In the genomic region with DNA sequence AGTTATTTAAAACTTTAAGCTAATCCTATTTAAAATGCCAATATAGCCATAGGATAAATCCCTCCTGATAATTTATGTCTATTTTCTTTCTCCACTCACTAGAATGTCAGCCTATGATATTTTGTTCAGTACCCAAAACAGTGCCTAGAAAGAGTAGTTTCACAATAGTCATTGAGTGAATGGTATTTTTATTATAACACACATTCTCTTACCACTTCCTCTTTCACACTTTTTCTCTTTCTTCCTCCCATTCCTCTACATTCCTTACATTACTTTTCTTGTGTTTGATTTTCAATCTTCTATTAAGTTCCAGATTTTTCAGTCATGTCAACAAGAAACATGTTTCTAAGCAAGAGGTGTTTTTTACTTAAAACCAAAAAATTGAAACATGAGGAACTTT, we compare ENCODE assay signal across 24 cellular contexts.
"Had no signal": no experiment of that assay in that cellular context is flagged by ENCODE, and none has a peak within 500 bp of the region (broad histone marks: within the 10 kb centered on the region; RNA-seq: fewer than 3 reads in every experiment).

No MANE protein-coding gene starts in this region.

- ATAC-seq: activated CD4-positive, alpha-beta T cell treated with anti-CD3 and anti-CD28 coated beads for 36 hours; activated T-cell treated with anti-CD3 and anti-CD28 coated beads, Interleukin-2, amount 50 U/mL, for 4 hours; effector memory CD8-positive, alpha-beta T cell; gastrocnemius medialis; left colon; stimulated activated naive B cell treated with anti-CD40 and anti-IgM and Interleukin-4, amounts not matched to agents 10 μg/mL and 1 μg/mL and 100 μg/mL, for 72 hours had no signal

- H3K36me3 ChIP-seq: esophagus muscularis mucosa, gastrocnemius medialis, neutrophil, ovary, prostate gland, vagina had no signal

- H3K36me3 Mint-ChIP-seq: activated naive CD8-positive, alpha-beta T cell; stimulated activated naive B cell treated with anti-CD40 and anti-IgM and Interleukin-4, amounts not matched to agents 10 μg/mL and 1 μg/mL and 100 μg/mL, for 72 hours had no signal

- H3K4me1 ChIP-seq: prostate gland, testis, vagina had no signal

- H3K27me3 Mint-ChIP-seq: activated naive CD8-positive, alpha-beta T cell had no signal

- H3K27ac ChIP-seq: esophagus muscularis mucosa, gastrocnemius medialis, neutrophil, ovary, prostate gland, testis, vagina had no signal

- DNase-seq: activated B cell treated with CpG ODN at 0.5 μM for 24 hours; activated CD4-positive, alpha-beta T cell treated with anti-CD3 and anti-CD28 coated beads for 36 hours; activated CD4-positive, alpha-beta T cell treated with anti-CD3 and anti-CD28 coated beads, Interleukin-2, amount 50 U/mL, for 4 hours; activated CD8-positive, alpha-beta memory T cell treated with anti-CD3 and anti-CD28 coated beads, Interleukin-2, amount 50 U/mL, for 48 hours; activated naive CD4-positive, alpha-beta T cell; activated T-cell treated with anti-CD3 and anti-CD28 coated beads, Interleukin-2, amount 50 U/mL, for 4 hours; central memory CD4-positive, alpha-beta T cell; effector memory CD8-positive, alpha-beta T cell; gastrocnemius medialis; left colon; mesenchymal stem cell; ovary; stimulated activated CD4-positive, alpha-beta T cell treated with anti-CD3 and anti-CD28 coated beads, Interleukin-2, amount 100 ng/mL, for 48 hours; stimulated activated CD8-positive, alpha-beta memory T cell treated with anti-CD3 and anti-CD28 coated beads, Interleukin-4, amount 100 ng/mL, for 48 hours; stimulated activated naive B cell treated with anti-CD40 and anti-IgM and Interleukin-4, amounts not matched to agents 10 μg/mL and 1 μg/mL and 100 μg/mL, for 72 hours; testis; trophoblast cell had no signal

- H3K4me1 Mint-ChIP-seq: activated B cell treated with CpG ODN at 0.5 μM for 24 hours; activated CD4-positive, alpha-beta T cell treated with anti-CD3 and anti-CD28 coated beads for 36 hours had no signal

- H3K9me3 ChIP-seq: esophagus muscularis mucosa, gastrocnemius medialis, neutrophil, ovary, prostate gland, testis, vagina had no signal

- H3K9me3 Mint-ChIP-seq: activated B cell treated with CpG ODN at 0.5 μM for 24 hours; activated T-cell treated with anti-CD3 and anti-CD28 coated beads, Interleukin-2, amount 50 U/mL, for 4 hours; activated T-helper 2 cell treated with anti-CD3 and anti-CD28 coated beads, Interferon-gamma antibody, Interleukin-2, Interleukin-4, amounts not matched to agents 10 μg/mL and 5 μg/mL and 100 μg/mL, durations not matched to agents 14 hours and 24 hours and 36 hours; effector memory CD8-positive, alpha-beta T cell; nephron; stimulated activated naive B cell treated with anti-CD40 and anti-IgM and Interleukin-4, amounts not matched to agents 10 μg/mL and 1 μg/mL and 100 μg/mL, for 72 hours had no signal

- H3K4me3 Mint-ChIP-seq: activated B cell treated with CpG ODN at 0.5 μM for 24 hours; activated CD4-positive, alpha-beta T cell treated with anti-CD3 and anti-CD28 coated beads for 36 hours; activated naive CD8-positive, alpha-beta T cell; activated T-cell treated with anti-CD3 and anti-CD28 coated beads, Interleukin-2, amount 50 U/mL, for 4 hours; effector memory CD8-positive, alpha-beta T cell; nephron; stimulated activated naive B cell treated with anti-CD40 and anti-IgM and Interleukin-4, amounts not matched to agents 10 μg/mL and 1 μg/mL and 100 μg/mL, for 72 hours had no signal

- H3K27me3 ChIP-seq: esophagus muscularis mucosa, gastrocnemius medialis, neutrophil, ovary, testis, vagina had no signal

- H3K4me3 ChIP-seq: esophagus muscularis mucosa, gastrocnemius medialis, ovary, prostate gland, testis, vagina had no signal

- H3K27ac Mint-ChIP-seq: activated B cell treated with CpG ODN at 0.5 μM for 24 hours; activated CD4-positive, alpha-beta T cell treated with anti-CD3 and anti-CD28 coated beads for 36 hours; activated naive CD8-positive, alpha-beta T cell; activated T-helper 2 cell treated with anti-CD3 and anti-CD28 coated beads, Interferon-gamma antibody, Interleukin-2, Interleukin-4, amounts not matched to agents 10 μg/mL and 5 μg/mL and 100 μg/mL, durations not matched to agents 14 hours and 24 hours and 36 hours; effector memory CD8-positive, alpha-beta T cell; nephron; stimulated activated naive B cell treated with anti-CD40 and anti-IgM and Interleukin-4, amounts not matched to agents 10 μg/mL and 1 μg/mL and 100 μg/mL, for 72 hours had no signal
